Comparison of ENCODE assay signal across 1 cellular context in genomic region chr7:150377116-150377979, GRCh38.
A peak's percentile ranks its signal among the peaks of the same experiment; 100 is the strongest.
TF ChIP-seq lines count a peak whose summit lies in the region.

No MANE protein-coding gene starts in this region.

TF ChIP-seq in HepG2, 621 proteins besides CTCF, POLR2A, EP300 and RAD21:
- TF ChIP-seq THYN1 (CRISPR knock-in tag; IDR thresholded peaks at IDR 0.05; ENCODE audit: borderline replicate concordance, low read depth) (no peak), STAG1 (CRISPR knock-in tag; IDR thresholded peaks at IDR 0.05) (no peak), ZEB1 (IDR thresholded peaks at IDR 0.05; ENCODE audit: insufficient replicate concordance, low read depth) (peak; percentile 60), AHDC1 (CRISPR knock-in tag; IDR thresholded peaks at IDR 0.05; ENCODE audit: borderline replicate concordance) (no peak), RBM22 (optimal IDR thresholded peaks at IDR 0.05; ENCODE audit: low read length) (peak; percentile 48), SRF (IDR thresholded peaks at IDR 0.05; ENCODE audit: low read depth, low read length) (no peak), ZNF513 (CRISPR knock-in tag; conservative IDR thresholded peaks at IDR 0.05) (no peak), PHB2 (IDR thresholded peaks at IDR 0.05; ENCODE audit: partially characterized antibody) (no peak), ZNF501 (CRISPR knock-in tag; IDR thresholded peaks at IDR 0.05) (no peak), KIAA2018 (CRISPR knock-in tag; IDR thresholded peaks at IDR 0.05; ENCODE audit: borderline replicate concordance) (no peak), ZNF616 (CRISPR knock-in tag; IDR thresholded peaks at IDR 0.05; ENCODE audit: low read depth) (no peak), MAX (IDR thresholded peaks at IDR 0.05) (peak; percentile 8; the same call in 1 of the 2 replicates), KDM1A (CRISPR knock-in tag; IDR thresholded peaks at IDR 0.05) (no peak), GTF3A (CRISPR knock-in tag; conservative IDR thresholded peaks at IDR 0.05) (no peak), KMT2B (CRISPR knock-in tag; IDR thresholded peaks at IDR 0.05) (no peak)
